In genomic region chr20:50129662-50130345, GRCh38 we compare ENCODE assay signal across 14 cellular contexts. TPM values are rescaled to one million over a fixed set of nuclear protein-coding genes. Genes with fewer than 3 reads are reported as not detected.
DNase-seq lines count a peak whose midpoint lies in the region; ATAC-seq, FAIRE-seq and TF ChIP-seq lines count a peak whose summit lies in the region.
"Had no signal": no experiment of that assay in that cellular context is flagged by ENCODE, and none has a peak within 500 bp of the region (broad histone marks: within the 10 kb centered on the region; RNA-seq: fewer than 3 reads in every experiment).

No MANE protein-coding gene starts in this region.

- no peak overlapping the region for H3K4me3 ChIP-seq in DND-41 (ENCODE audit: low read depth in 1 of 2, low read length in 2 of 2)
- H3K4me3 ChIP-seq in K562: 0 out of 2 replicates have a peak overlapping the region, but pooled peaks have one; percentile 2
- peak overlapping the region in 3 of 4 donors; percentile 36 to 37 (median 37) for H3K4me3 ChIP-seq in sigmoid colon
- H3K4me3 ChIP-seq: lung, ovary, Peyer's patch had no signal

- TF ChIP-seq RAD21 in K562 (CRISPR knock-in tag; conservative IDR thresholded peaks at IDR 0.05 in 1 of 2, IDR thresholded peaks at IDR 0.05 in 1 of 2): no peak

- H3K9ac ChIP-seq in DND-41 (ENCODE audit: low read depth, low read length): no peak overlapping the region
- peak overlapping the region; percentile 21 to 56; a peak in 2 of 4 replicates for H3K9ac ChIP-seq in K562 (ENCODE audit: insufficient read depth in 1 of 2, low read depth in 2 of 2, low read length in 2 of 2)

- H4K20me1 ChIP-seq in DND-41 (ENCODE audit: insufficient read depth, low read length): peaks cover 36% of the 10 kb centered on the region
- no peaks in the 10 kb centered on the region; the same call in 1 of the 2 replicates for H4K20me1 ChIP-seq in K562 (replicated peaks; ENCODE audit: control insufficient read depth, insufficient read depth, low read length)

- H3K36me3 ChIP-seq in DND-41 (ENCODE audit: insufficient read depth, low read length): peaks cover 93% of the 10 kb centered on the region
- peaks cover 89% of the 10 kb centered on the region for H3K36me3 ChIP-seq in K562 (ENCODE audit: control insufficient read depth, insufficient read depth, low read length)
- H3K36me3 ChIP-seq in sigmoid colon: peaks cover 6 to 51% (median 36%) of the 10 kb centered on the region in 4 donors
- H3K36me3 ChIP-seq: ovary had no signal

- TF ChIP-seq EP300 in K562 (IDR thresholded peaks at IDR 0.05; ENCODE audit: low read length) (no peak), sigmoid colon (IDR thresholded peaks at IDR 0.05) (no peak)

- no peak for TF ChIP-seq CTCF in DND-41 (IDR thresholded peaks at IDR 0.05; ENCODE audit: borderline replicate concordance, extremely low read depth, low read length, poor library complexity, severe bottlenecking)
- TF ChIP-seq CTCF in K562 (IDR thresholded peaks at IDR 0.05 in 2 of 3, conservative IDR thresholded peaks at IDR 0.05 in 1 of 3; ENCODE audit: insufficient read depth in 2 of 3, low read depth in 1 of 3, low read length in 3 of 3): no peak
- TF ChIP-seq CTCF in sigmoid colon (IDR thresholded peaks at IDR 0.05): no peak

- CTCF ChIA-PET in K562 (lab: Yijun Ruan, JAX; ENCODE audit: low intra/inter-chr PET ratio): no interaction called here

- no peaks in the 10 kb centered on the region for H3K9me3 ChIP-seq in DND-41 (ENCODE audit: insufficient read depth, low read length, severe bottlenecking)
- no peaks in the 10 kb centered on the region for H3K9me3 ChIP-seq in K562 (replicated peaks; ENCODE audit: control insufficient read depth, insufficient read depth, low read depth, low read length)
- no peaks in the 10 kb centered on the region for H3K9me3 ChIP-seq in sigmoid colon
- H3K9me3 ChIP-seq: ovary, Peyer's patch had no signal

- in situ Hi-C loops in K562 (cut with MboI): no loop called here

- peak; percentile 92 for FAIRE-seq in K562 (lab: Jason Lieb, UNC)

- DNase-seq in DND-41: no peak
- DNase-seq in M059J (ENCODE audit: low read depth): peak; percentile 27
- peak; percentile 80 to 97 (median 94) for DNase-seq in K562 (ENCODE audit: extremely low read depth in 1 of 4, low spot score in 3 of 4)
- peak; percentile 90 for DNase-seq in sigmoid colon
- DNase-seq in stimulated activated CD4-positive, alpha-beta T cell treated with anti-CD3 and anti-CD28 coated beads, Interleukin-1b, Interleukin-23, amount 100 ng/mL, for 48 hours: no peak
- no peak for DNase-seq in stimulated activated CD4-positive, alpha-beta T cell treated with anti-CD3 and anti-CD28 coated beads, Interleukin-2, amount 100 ng/mL, for 24 hours
- DNase-seq in NCI-H187 (lab: John Stamatoyannopoulos, UW): no peak
- DNase-seq: activated CD8-positive, alpha-beta memory T cell treated with anti-CD3 and anti-CD28 coated beads, Interleukin-2, amount 50 U/mL, for 4 hours; effector CD8-positive, alpha-beta T cell; Kasumi-1; ovary; Peyer's patch had no signal

- H3K27me3 ChIP-seq in DND-41 (ENCODE audit: insufficient read depth, low read length, poor library complexity): no peaks in the 10 kb centered on the region
- no peaks in the 10 kb centered on the region for H3K27me3 ChIP-seq in K562 (ENCODE audit: control insufficient read depth in 2 of 2, insufficient read depth in 2 of 2, low read length in 2 of 2)
- no peaks in the 10 kb centered on the region for H3K27me3 ChIP-seq in sigmoid colon
- H3K27me3 ChIP-seq: ovary, Peyer's patch had no signal

- POLR2A ChIA-PET in K562 (lab: Yijun Ruan, JAX): interaction anchor here (0.6 to 0.8 kb wide), 3 partner anchors 14 to 151 kb away, joined by 3 to 4 read pairs (median 3); no protein-coding TSS in a partner anchor

- peaks cover 6% of the 10 kb centered on the region for H3K9me1 ChIP-seq in K562 (ENCODE audit: control insufficient read depth, insufficient read depth, low read length)

- H3K4me2 ChIP-seq in DND-41 (ENCODE audit: insufficient read depth, low read length): no peak overlapping the region
- H3K4me2 ChIP-seq in K562 (ENCODE audit: insufficient read depth, low read length): peak overlapping the region; percentile 52

- 73% methylated on average over 13 of the region's 13 CpGs for WGBS in K562 (ENCODE audit: insufficient coverage, low coverage, missing lambda C conversion rate)
- 90 to 93% methylated on average over 13 of the region's 13 CpGs for WGBS in sigmoid colon, 2 donors

- BruUV-seq in K562 (replicated peaks; lab: Mats Ljungman, UMichigan): no TSS peak

- H3K4me1 ChIP-seq in DND-41 (ENCODE audit: insufficient read depth, low read length) (no peaks in the 10 kb centered on the region), K562 (replicated peaks in 1 of 2; ENCODE audit: control insufficient read depth in 2 of 2, insufficient read depth in 2 of 2, low read length in 2 of 2) (peaks cover 0 to 28% of the 10 kb centered on the region in 2 experiments; a peak in 3 of 5 replicates), sigmoid colon (peaks cover 0 to 70% (median 52%) of the 10 kb centered on the region in 4 donors)

- H3K27ac ChIP-seq in DND-41 (ENCODE audit: low read length): no peak overlapping the region
- peak overlapping the region; percentile 46; the same call in 2 of the 3 replicates for H3K27ac ChIP-seq in K562 (ENCODE audit: extremely low read depth, low read depth, low read length)
- peak overlapping the region; percentile 78 to 88 (median 85) for H3K27ac ChIP-seq in sigmoid colon
- H3K27ac ChIP-seq: ovary had no signal

- intact Hi-C loops in K562 (cut with micrococcal nuclease) (no loop called here), sigmoid colon (cut with DNase I) (loop anchor here (2.0 to 10.0 kb wide), 2 partner anchors 39 to 335 kb away; no protein-coding TSS in a partner anchor)

- TF ChIP-seq POLR2A in K562 (conservative IDR thresholded peaks at IDR 0.05) (no peak; the same call in 1 of the 2 replicates), sigmoid colon (IDR thresholded peaks at IDR 0.05) (no peak)

- H3K79me2 ChIP-seq in DND-41 (ENCODE audit: insufficient read depth, low read length): peaks cover 18% of the 10 kb centered on the region
- no peaks in the 10 kb centered on the region; the same call in 2 of the 3 replicates for H3K79me2 ChIP-seq in K562 (ENCODE audit: control insufficient read depth, insufficient read depth, low read length)

- no peak overlapping the region for H2AFZ ChIP-seq in DND-41 (ENCODE audit: low read depth, low read length)
- peak overlapping the region; percentile 50 for H2AFZ ChIP-seq in K562 (ENCODE audit: low read depth, low read length)

- peak; percentile 49; the same call in 2 of the 3 replicates for ATAC-seq in DND-41 (ENCODE audit: insufficient read depth, low read depth)
- ATAC-seq in K562: peak; percentile 99
- ATAC-seq: stimulated activated memory B cell treated with anti-CD40 and anti-IgM and Interleukin-4, amounts not matched to agents 10 μg/mL and 1 μg/mL and 100 μg/mL, for 72 hours had no signal

TF ChIP-seq in K562, 482 proteins besides CTCF, POLR2A, EP300 and RAD21 (continues in another document):
- no peak for TF ChIP-seq ETV1 (tag; conservative IDR thresholded peaks at IDR 0.05; ENCODE audit: low read depth)
- TF ChIP-seq CBFA2T3 (IDR thresholded peaks at IDR 0.05): no peak
- TF ChIP-seq CBFA2T2 (conservative IDR thresholded peaks at IDR 0.05): peak; percentile 87
- no peak for TF ChIP-seq TGIF2 (CRISPR knock-in tag; IDR thresholded peaks at IDR 0.05)

RNA-seq across cellular contexts. Expression of gene UBE2V1, which starts 16.9 kb away (rescaled TPM):
- 135 and 170 TPM in 2 replicates for total RNA-seq in M059J (2014; rRNA removed; shearing (Covaris generic))
- 218 and 364 TPM in 2 replicates for total RNA-seq in K562 (2011; cell fraction: chromatin; rRNA removed; ENCODE audit: low replicate concordance)
- 115 and 134 TPM in 2 replicates for total RNA-seq in K562 (2011; cell fraction: nucleolus; rRNA removed)
- total RNA-seq in K562 (2011; cell fraction: nucleoplasm; rRNA removed): 295 and 429 TPM in 2 replicates
- total RNA-seq in K562 (2014; rRNA removed): 62.8 and 94.6 TPM in 2 replicates
- 93.0 and 107 TPM in 2 replicates for total RNA-seq in K562 (2014; rRNA removed; fragmentation: Illumina TruSeq; extraction: Trizol)
- total RNA-seq in K562 (2015; rRNA removed; fragmentation: Illumina TruSeq; extraction: Trizol): 93.5 and 94.9 TPM in 2 replicates
- total RNA-seq in K562 (2021): 113 and 119 TPM in 2 replicates
- 112 and 129 TPM in 2 replicates for polyA plus RNA-seq in K562 (2011; rRNA removed)
- 77.3 and 148 TPM in 2 replicates for polyA plus RNA-seq in K562 (2011; cell fraction: cytosol; rRNA removed)
- polyA plus RNA-seq in K562 (2011; cell fraction: nucleus; rRNA removed): 118 and 127 TPM in 2 replicates
- 139 and 160 TPM in 2 replicates for polyA plus RNA-seq in K562 (2012)
- 237 and 271 TPM in 2 replicates for polyA plus RNA-seq in K562 (2014; fragmentation: Illumina TruSeq; extraction: Trizol)
- 100 to 1,000 TPM; 145 to 357 TPM for polyA plus RNA-seq in K562 (2014; fragmentation: Nextera tagmentation; extraction: Ambion mirVana)
- polyA plus RNA-seq in K562 (2014; rRNA removed): 146 and 170 TPM in 2 replicates
- 132 and 142 TPM in 2 replicates for polyA minus RNA-seq in K562 (2011; rRNA and poly(A)+ RNA removed)
- polyA minus RNA-seq in K562 (2011; cell fraction: cytosol; rRNA and poly(A)+ RNA removed): 41.7 and 44.1 TPM in 2 replicates
- 67.2 and 111 TPM in 2 replicates for polyA minus RNA-seq in K562 (2011; cell fraction: nucleus; rRNA and poly(A)+ RNA removed)
- 100 to 1,000 TPM in 1 of 4 donors, 10 to 100 TPM in 3; 55.0 to 117 (median 65.6) TPM for total RNA-seq in sigmoid colon
- 10 to 100 TPM; 80.4 to 94.1 (median 91.3) TPM for polyA plus RNA-seq in sigmoid colon

RNA-seq across cellular contexts. Expression of gene PEDS1, which starts 23.7 kb away (rescaled TPM):
- 49.6 and 61.9 TPM in 2 replicates for total RNA-seq in M059J (2014; rRNA removed; shearing (Covaris generic))
- 13.1 and 31.5 TPM in 2 replicates for total RNA-seq in K562 (2011; cell fraction: chromatin; rRNA removed; ENCODE audit: low replicate concordance)
- 28.4 and 33.9 TPM in 2 replicates for total RNA-seq in K562 (2011; cell fraction: nucleolus; rRNA removed)
- 33.6 and 54.6 TPM in 2 replicates for total RNA-seq in K562 (2011; cell fraction: nucleoplasm; rRNA removed)
- total RNA-seq in K562 (2014; rRNA removed) (32.8 and 43.9 TPM in 2 replicates), K562 (2014; rRNA removed; fragmentation: Illumina TruSeq; extraction: Trizol) (11.4 and 17.1 TPM in 2 replicates), K562 (2015; rRNA removed; fragmentation: Illumina TruSeq; extraction: Trizol) (24.7 and 24.9 TPM in 2 replicates), K562 (2021) (28.0 and 28.5 TPM in 2 replicates), sigmoid colon (10 to 100 TPM; 19.1 to 27.4 (median 22.6) TPM)
- polyA plus RNA-seq in K562 (2011; rRNA removed) (23.6 and 53.8 TPM in 2 replicates), K562 (2014; fragmentation: Illumina TruSeq; extraction: Trizol) (38.5 and 40.3 TPM in 2 replicates), K562 (2014; fragmentation: Nextera tagmentation; extraction: Ambion mirVana) (1 to 10 TPM; 2.9 to 3.9 TPM), K562 (2014; rRNA removed) (24.2 and 29.4 TPM in 2 replicates), sigmoid colon (10 to 100 TPM; 13.8 to 24.2 (median 14.3) TPM)
- polyA plus RNA-seq in K562 (2011; cell fraction: cytosol; rRNA removed): 65.7 and 87.4 TPM in 2 replicates
- 22.6 and 23.4 TPM in 2 replicates for polyA plus RNA-seq in K562 (2011; cell fraction: nucleus; rRNA removed)
- 24.6 and 36.8 TPM in 2 replicates for polyA plus RNA-seq in K562 (2012)
- polyA minus RNA-seq in K562 (2011; rRNA and poly(A)+ RNA removed): 33.6 and 49.2 TPM in 2 replicates
- 34.3 and 45.2 TPM in 2 replicates for polyA minus RNA-seq in K562 (2011; cell fraction: cytosol; rRNA and poly(A)+ RNA removed)
- polyA minus RNA-seq in K562 (2011; cell fraction: nucleus; rRNA and poly(A)+ RNA removed): 4.0 and 5.9 TPM in 2 replicates

Comparison
In these comparisons a context has a peak if more than half of its experiments do, and no peak if none do; other contexts are left out.
1. DNase-seq: peak in M059J (single experiment), K562 (4 of 4) and sigmoid colon (single experiment); none in DND-41 (single experiment), stimulated activated CD4-positive, alpha-beta T cell treated with anti-CD3 and anti-CD28 coated beads, Interleukin-1b, Interleukin-23, amount 100 ng/mL, for 48 hours (single experiment), stimulated activated CD4-positive, alpha-beta T cell treated with anti-CD3 and anti-CD28 coated beads, Interleukin-2, amount 100 ng/mL, for 24 hours (0 of 2) and NCI-H187 (0 of 2).
2. H3K4me3 ChIP-seq: peak in K562 (single experiment) and sigmoid colon (3 of 4); none in DND-41 (0 of 2).